10 cellular contexts compared by ENCODE assay signal in genomic region chr19:48194041-48194871, GRCh38. TPM values are rescaled to one million over a fixed set of nuclear protein-coding genes. Genes with fewer than 3 reads are reported as not detected.
DNase-seq lines count a peak whose midpoint lies in the region; ATAC-seq and TF ChIP-seq lines count a peak whose summit lies in the region.
"Had no signal": no experiment of that assay in that cellular context is flagged by ENCODE, and none has a peak within 500 bp of the region (broad histone marks: within the 10 kb centered on the region; RNA-seq: fewer than 3 reads in every experiment).

No MANE protein-coding gene starts in this region.

- TF ChIP-seq CTCF in right atrium auricular region (IDR thresholded peaks at IDR 0.05) = peak; percentile 16 to 56
- peak; percentile 46; the same call in 1 of the 2 replicates for TF ChIP-seq CTCF in WI38 (IDR thresholded peaks at IDR 0.05; ENCODE audit: low read depth, low read length)
- peak; percentile 55 for TF ChIP-seq CTCF in fibroblast of the aortic adventitia (IDR thresholded peaks at IDR 0.05; ENCODE audit: insufficient read depth, low read length)
- TF ChIP-seq CTCF in upper lobe of right lung (IDR thresholded peaks at IDR 0.05) = peak; percentile 41
- peak in 2 of 7 experiments; percentile 27 to 51 for TF ChIP-seq CTCF in stomach (IDR thresholded peaks at IDR 0.05)

- no peak overlapping the region for H3K4me3 ChIP-seq in right atrium auricular region
- H3K4me3 ChIP-seq in WI38 (ENCODE audit: low read depth, low read length) = no peak overlapping the region
- no peak overlapping the region for H3K4me3 ChIP-seq in fibroblast of the aortic adventitia (ENCODE audit: low read depth, low read length)
- no peak overlapping the region for H3K4me3 ChIP-seq in upper lobe of right lung
- no peak overlapping the region for H3K4me3 ChIP-seq in stomach

- H3K4me1 ChIP-seq in right atrium auricular region (peaks cover 0 to 14% of the 10 kb centered on the region in 2 donors), upper lobe of right lung (no peaks in the 10 kb centered on the region), stomach (peaks cover 0 to 10% (median 4%) of the 10 kb centered on the region in 4 donors)

- no peak for TF ChIP-seq POLR2A in stomach (IDR thresholded peaks at IDR 0.05)

- ATAC-seq in Right ventricle myocardium inferior (no peak), upper lobe of right lung (no peak), GM18907 (IDR thresholded peaks at IDR 0.05; ENCODE audit: unreplicated experiment) (no peak), HG03469 (IDR thresholded peaks at IDR 0.05; ENCODE audit: unreplicated experiment) (no peak)
- ATAC-seq: naive thymus-derived CD8-positive, alpha-beta T cell had no signal

- no peaks in the 10 kb centered on the region for H3K9me3 ChIP-seq in right atrium auricular region
- no peaks in the 10 kb centered on the region for H3K9me3 ChIP-seq in upper lobe of right lung
- H3K9me3 ChIP-seq in stomach = no peaks in the 10 kb centered on the region

- intact Hi-C loops in Right ventricle myocardium inferior (cut with DNase I) (no loop called here), upper lobe of right lung (cut with DNase I) (no loop called here), stomach (cut with DNase I; ENCODE audit: low total_unique reads) (no loop called here)

- TF ChIP-seq EP300 in stomach (IDR thresholded peaks at IDR 0.05) = no peak

- H3K27me3 ChIP-seq in right atrium auricular region (no peaks in the 10 kb centered on the region), upper lobe of right lung (no peaks in the 10 kb centered on the region), stomach (peaks cover 0 to 13% (median 0%) of the 10 kb centered on the region in 3 donors)

- DNase-seq in right atrium auricular region (ENCODE audit: low spot score) (no peak), Right ventricle myocardium inferior (ENCODE audit: missing footprints) (no peak), fibroblast of the aortic adventitia (ENCODE audit: low read depth) (peak; percentile 19), upper lobe of right lung (no peak), stomach (no peak)

- 70 to 73% (median 71%) methylated on average over 26 to 41 of the region's 41 CpGs for WGBS in stomach, 5 donors

- H3K36me3 ChIP-seq in right atrium auricular region (no peaks in the 10 kb centered on the region), upper lobe of right lung (no peaks in the 10 kb centered on the region), stomach (peaks cover 0 to 9% (median 7%) of the 10 kb centered on the region in 4 donors)

- no peak overlapping the region for H3K27ac ChIP-seq in right atrium auricular region
- no peak overlapping the region for H3K27ac ChIP-seq in upper lobe of right lung
- H3K27ac ChIP-seq in stomach = no peak overlapping the region
- H3K27ac ChIP-seq: KMS-11 had no signal

RNA-seq across cellular contexts. Expression of gene ZSWIM9, which starts 23.8 kb away (rescaled TPM):
- total RNA-seq in right atrium auricular region (1 to 10 TPM; 1.5 to 2.8 TPM), Right ventricle myocardium inferior (6.6 TPM), fibroblast of the aortic adventitia (ENCODE audit: low replicate concordance) (2.7 and 4.3 TPM in 2 replicates), upper lobe of right lung (7.5 TPM), stomach (10 to 100 TPM in 2 of 5 donors, 1 to 10 TPM in 3; 1.3 to 28.0 (median 4.0) TPM)
- polyA plus RNA-seq in stomach = 1 to 10 TPM; 3.0 to 6.9 (median 3.5) TPM

RNA-seq across cellular contexts. Expression of gene LIG1, which starts 24.1 kb away (rescaled TPM):
- total RNA-seq in right atrium auricular region = 1 to 10 TPM; 3.1 to 4.2 TPM
- 3.3 TPM for total RNA-seq in Right ventricle myocardium inferior
- 9.0 and 27.3 TPM in 2 replicates for total RNA-seq in fibroblast of the aortic adventitia (ENCODE audit: low replicate concordance)
- total RNA-seq in upper lobe of right lung = 17.7 TPM
- total RNA-seq in stomach = 10 to 100 TPM; 16.0 to 35.6 (median 19.7) TPM
- polyA plus RNA-seq in stomach = 10 to 100 TPM; 15.9 to 48.2 (median 16.8) TPM
